ENCODE assay signal across 1 cellular context in the genomic region with DNA sequence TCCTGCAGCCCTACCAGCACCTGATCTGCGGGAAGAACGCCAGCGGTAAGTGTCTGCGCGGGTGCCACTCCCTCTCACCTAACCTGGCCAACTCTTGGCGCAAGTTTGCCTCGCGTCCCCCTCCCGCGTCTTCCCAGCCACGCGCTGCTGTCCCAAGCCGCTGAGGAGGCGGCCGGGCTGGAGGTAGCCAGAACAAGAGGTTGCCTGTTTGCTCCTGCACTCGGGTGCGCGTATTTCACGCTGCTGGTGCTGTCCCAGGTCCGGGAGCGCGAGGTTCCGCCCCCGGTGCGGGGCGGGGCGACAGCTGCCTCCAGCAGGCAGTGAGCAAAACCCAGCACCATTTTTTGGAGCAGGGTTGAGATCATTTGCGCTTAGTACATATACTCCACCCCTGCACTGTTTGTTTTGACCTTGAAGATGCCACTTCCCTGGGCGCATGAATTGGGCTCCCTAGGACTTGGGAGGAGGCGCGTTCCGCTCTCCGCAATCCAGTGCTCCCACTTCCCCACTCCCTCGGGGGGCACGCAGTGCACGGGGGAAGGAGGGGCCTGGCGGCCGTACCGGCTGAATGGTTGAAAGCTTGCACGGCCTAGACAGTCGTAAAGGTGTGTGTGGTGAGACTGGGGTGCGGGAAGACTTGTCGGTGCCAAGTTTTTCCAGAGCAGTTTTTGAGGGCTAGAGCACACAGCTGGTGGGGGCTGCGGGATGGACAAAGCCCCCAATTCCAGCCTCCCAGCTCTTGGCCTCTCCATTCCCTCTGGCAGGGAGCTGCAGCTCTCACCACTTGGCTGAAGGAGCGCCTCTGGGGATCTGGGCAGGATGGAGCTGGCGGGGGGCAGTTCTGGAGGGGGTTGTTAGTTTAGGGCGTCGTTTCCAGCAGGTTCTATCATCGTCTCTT.
TF ChIP-seq lines count a peak whose summit lies in the region.

No MANE protein-coding gene starts in this region.

TF ChIP-seq in IMR-90, 13 proteins besides CTCF, POLR2A, EP300 and RAD21 (continued from another document):
- no peak for TF ChIP-seq RFX5 (IDR thresholded peaks at IDR 0.05; ENCODE audit: low read depth, low read length)
